Comparison of ENCODE assay signal across 10 cellular contexts in the genomic region with DNA sequence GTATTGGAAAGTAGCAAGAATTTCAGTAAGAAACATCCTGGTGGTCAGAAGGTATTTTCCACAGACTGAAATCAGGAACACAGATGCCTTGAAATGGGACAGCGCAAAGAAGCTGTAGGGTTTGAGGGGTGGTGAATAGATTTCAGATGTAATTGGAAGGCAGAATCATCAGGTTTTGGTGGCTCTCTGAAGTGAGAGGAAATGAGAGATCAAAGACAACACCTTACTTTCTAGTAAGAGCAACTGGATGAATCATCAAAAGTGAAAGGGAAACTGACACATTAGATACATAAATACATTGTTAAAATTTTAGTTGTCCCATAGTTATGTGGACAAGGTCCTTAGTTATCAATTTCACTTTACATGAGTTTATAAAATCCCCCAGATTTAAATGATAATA.
A peak's percentile ranks its signal among the peaks of the same experiment; 100 is the strongest.
DNase-seq lines count a peak whose midpoint lies in the region; ATAC-seq and TF ChIP-seq lines count a peak whose summit lies in the region.
"Had no signal": no experiment of that assay in that cellular context is flagged by ENCODE, and none has a peak within 500 bp of the region (broad histone marks: within the 10 kb centered on the region; RNA-seq: fewer than 3 reads in every experiment).

No MANE protein-coding gene starts in this region.

- no peak overlapping the region for H3K4me3 ChIP-seq in colonic mucosa
- no peak overlapping the region for H3K4me3 ChIP-seq in heart right ventricle
- H3K4me3 ChIP-seq: K562 had no signal

- H3K9ac ChIP-seq in colonic mucosa (ENCODE audit: low read depth in 2 of 2, low read length in 2 of 2), result no peak overlapping the region

- H3K4me1 ChIP-seq in colonic mucosa, result no peaks in the 10 kb centered on the region
- H3K4me1 ChIP-seq in heart right ventricle, result peaks cover 0 to 12% (median 2%) of the 10 kb centered on the region in 9 donors

- TF ChIP-seq CTCF in colonic mucosa (IDR thresholded peaks at IDR 0.05) (no peak), heart right ventricle (IDR thresholded peaks at IDR 0.05) (no peak)

- H3K9me3 Mint-ChIP-seq in activated T-helper 17 cell treated with anti-CD3 and anti-CD28 coated beads, Interleukin-2, amount 50 U/mL, for 72 hours, result no peaks in the 10 kb centered on the region

- 95 to 100% methylated on average over 1 of the region's 1 CpG for WGBS in heart right ventricle, 2 donors

- no peaks in the 10 kb centered on the region for H3K9me3 ChIP-seq in colonic mucosa
- no peaks in the 10 kb centered on the region for H3K9me3 ChIP-seq in heart right ventricle

- intact Hi-C loops in colonic mucosa (cut with DNase I), result no loop called here
- intact Hi-C loops in heart right ventricle (cut with DNase I), result no loop called here

- peaks cover 8% of the 10 kb centered on the region for H3K4me1 Mint-ChIP-seq in activated T-helper 17 cell treated with anti-CD3 and anti-CD28 coated beads, Interleukin-2, amount 50 U/mL, for 72 hours

- ATAC-seq in GM18858 (IDR thresholded peaks at IDR 0.05; ENCODE audit: unreplicated experiment) (peak; percentile 95), GM21381 (IDR thresholded peaks at IDR 0.05; ENCODE audit: unreplicated experiment) (peak; percentile 93), HG03064 (IDR thresholded peaks at IDR 0.05; ENCODE audit: low read depth, unreplicated experiment) (peak; percentile 96), heart right ventricle (no peak)
- ATAC-seq in activated T-helper 17 cell treated with anti-CD3 and anti-CD28 coated beads, Interleukin-2, amount 50 U/mL, for 72 hours (replicated peaks), result peak; percentile 85
- ATAC-seq: K562 had no signal

- H3K36me3 Mint-ChIP-seq in activated T-helper 17 cell treated with anti-CD3 and anti-CD28 coated beads, Interleukin-2, amount 50 U/mL, for 72 hours (ENCODE audit: low read depth), result no peaks in the 10 kb centered on the region

- H3K36me3 ChIP-seq in colonic mucosa, result no peaks in the 10 kb centered on the region
- no peaks in the 10 kb centered on the region for H3K36me3 ChIP-seq in heart right ventricle
- H3K36me3 ChIP-seq: WERI-Rb-1 had no signal

- DNase-seq in colonic mucosa, result no peak
- no peak for DNase-seq in cerebellum (ENCODE audit: low spot score)
- DNase-seq in heart right ventricle, result no peak
- DNase-seq in DMS153 treated with DMSO at 0.1 percent for 48 hours (lab: John Stamatoyannopoulos, UW; ENCODE audit: unreplicated experiment), result no peak
- DNase-seq: WERI-Rb-1 had no signal

- no peak overlapping the region for H3K4me3 Mint-ChIP-seq in activated T-helper 17 cell treated with anti-CD3 and anti-CD28 coated beads, Interleukin-2, amount 50 U/mL, for 72 hours

- no peak overlapping the region for H3K27ac Mint-ChIP-seq in activated T-helper 17 cell treated with anti-CD3 and anti-CD28 coated beads, Interleukin-2, amount 50 U/mL, for 72 hours

- no peaks in the 10 kb centered on the region for H3K27me3 ChIP-seq in colonic mucosa
- no peaks in the 10 kb centered on the region for H3K27me3 ChIP-seq in heart right ventricle

- H3K27ac ChIP-seq in colonic mucosa (no peak overlapping the region), heart right ventricle (no peak overlapping the region)
- H3K27ac ChIP-seq: WERI-Rb-1 had no signal

- no peaks in the 10 kb centered on the region for H3K27me3 Mint-ChIP-seq in activated T-helper 17 cell treated with anti-CD3 and anti-CD28 coated beads, Interleukin-2, amount 50 U/mL, for 72 hours

Comparison
In these comparisons a context has a peak if more than half of its experiments do, and no peak if none do; other contexts are left out.
1. ATAC-seq: peak in GM18858 (single experiment), GM21381 (single experiment), HG03064 (single experiment) and activated T-helper 17 cell treated with anti-CD3 and anti-CD28 coated beads, Interleukin-2, amount 50 U/mL, for 72 hours (single experiment); none in heart right ventricle (0 of 8).